Comparison of ENCODE assay signal across 15 cellular contexts in the genomic region with DNA sequence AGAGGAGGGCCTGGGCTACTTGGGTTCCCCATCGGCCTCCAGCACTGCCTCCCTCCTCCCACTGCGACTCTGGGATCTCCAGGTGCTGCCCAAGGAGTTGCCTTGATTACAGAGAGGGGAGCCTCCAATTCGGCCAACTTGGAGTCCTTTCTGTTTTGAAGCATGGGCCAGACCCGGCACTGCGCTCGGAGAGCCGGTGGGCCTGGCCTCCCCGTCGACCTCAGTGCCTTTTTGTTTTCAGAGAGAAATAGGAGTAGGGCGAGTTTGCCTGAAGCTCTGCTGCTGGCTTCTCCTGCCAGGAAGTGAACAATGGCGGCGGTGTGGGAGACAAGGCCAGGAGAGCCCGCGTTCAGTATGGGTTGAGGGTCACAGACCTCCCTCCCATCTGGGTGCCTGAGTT. TPM values are rescaled to one million over a fixed set of nuclear protein-coding genes. Genes with fewer than 3 reads are reported as not detected.
DNase-seq lines count a peak whose midpoint lies in the region; ATAC-seq, FAIRE-seq and TF ChIP-seq lines count a peak whose summit lies in the region.
"Had no signal": no experiment of that assay in that cellular context is flagged by ENCODE, and none has a peak within 500 bp of the region (broad histone marks: within the 10 kb centered on the region; RNA-seq: fewer than 3 reads in every experiment).

No MANE protein-coding gene starts in this region.

- intact Hi-C loops in activated naive CD4-positive, alpha-beta T cell treated with anti-CD3 and anti-CD28 coated beads for 36 hours (cut with micrococcal nuclease): no loop called here
- intact Hi-C loops in testis (cut with DNase I; ENCODE audit: low total_unique reads): loop anchor here (10.0 kb wide), 1 partner anchor 93 kb away; no protein-coding TSS in a partner anchor

- no peak for TF ChIP-seq POLR2A in tibial nerve (IDR thresholded peaks at IDR 0.05)
- no peak for TF ChIP-seq POLR2A in testis (IDR thresholded peaks at IDR 0.05)

- peak overlapping the region; percentile 100 for H3K27ac Mint-ChIP-seq in activated naive CD4-positive, alpha-beta T cell treated with anti-CD3 and anti-CD28 coated beads for 36 hours
- H3K27ac Mint-ChIP-seq in activated naive CD8-positive, alpha-beta T cell treated with anti-CD3 and anti-CD28 coated beads for 36 hours: peak overlapping the region; percentile 93
- H3K27ac Mint-ChIP-seq in naive thymus-derived CD8-positive, alpha-beta T cell: peak overlapping the region in 8 of 10 donors; percentile 37 to 99 (median 76)

- 63 to 69% methylated on average over 14 of the region's 14 CpGs for WGBS in tibial nerve, 2 donors
- 82 to 85% methylated on average over 14 of the region's 14 CpGs for WGBS in testis, 2 donors

- H3K36me3 Mint-ChIP-seq in activated naive CD4-positive, alpha-beta T cell treated with anti-CD3 and anti-CD28 coated beads for 36 hours (ENCODE audit: low read depth): peaks cover 82% of the 10 kb centered on the region
- H3K36me3 Mint-ChIP-seq in activated naive CD8-positive, alpha-beta T cell treated with anti-CD3 and anti-CD28 coated beads for 36 hours: peaks cover 62% of the 10 kb centered on the region
- H3K36me3 Mint-ChIP-seq in naive thymus-derived CD8-positive, alpha-beta T cell: peaks cover 4 to 92% (median 23%) of the 10 kb centered on the region in 3 donors

- POLR2A ChIA-PET in naive thymus-derived CD8-positive, alpha-beta T cell (lab: Charles Lee): interaction anchor here (30.9 kb wide), 1 partner anchor 27 kb away, joined by 825 read pairs; no protein-coding TSS in a partner anchor

- TF ChIP-seq CTCF in tibial nerve (IDR thresholded peaks at IDR 0.05): no peak
- TF ChIP-seq CTCF in D721Med (IDR thresholded peaks at IDR 0.05; ENCODE audit: insufficient read depth, missing control alignments): no peak
- no peak for TF ChIP-seq CTCF in testis (IDR thresholded peaks at IDR 0.05)

- CTCF ChIA-PET in activated naive CD4-positive, alpha-beta T cell treated with anti-CD3 and anti-CD28 coated beads for 36 hours (lab: Charles Lee): interaction anchor here (0.6 to 16.1 kb wide), 4 partner anchors 8 to 178 kb away, joined by 3 to 511 read pairs (median 135); no protein-coding TSS in a partner anchor

- H3K36me3 ChIP-seq in tibial nerve (peaks cover 0 to 82% (median 19%) of the 10 kb centered on the region in 3 donors), testis (ENCODE audit: low read depth, missing control alignments) (no peaks in the 10 kb centered on the region)

- FAIRE-seq in D721Med (lab: Jason Lieb, UNC): no peak

- H3K4me1 Mint-ChIP-seq in activated naive CD4-positive, alpha-beta T cell treated with anti-CD3 and anti-CD28 coated beads for 36 hours (ENCODE audit: low read depth): peaks cover 91% of the 10 kb centered on the region
- H3K4me1 Mint-ChIP-seq in activated naive CD8-positive, alpha-beta T cell treated with anti-CD3 and anti-CD28 coated beads for 36 hours: peaks cover 66% of the 10 kb centered on the region
- peaks cover 30 to 74% (median 60%) of the 10 kb centered on the region in 4 donors for H3K4me1 Mint-ChIP-seq in naive thymus-derived CD8-positive, alpha-beta T cell

- H3K27ac ChIP-seq in tibial nerve: peak overlapping the region in 3 of 4 donors; percentile 22 to 70 (median 60)
- no peak overlapping the region for H3K27ac ChIP-seq in testis

- peaks cover 0 to 53% (median 29%) of the 10 kb centered on the region in 4 donors for H3K4me1 ChIP-seq in tibial nerve
- H3K4me1 ChIP-seq in testis: peaks cover 2% of the 10 kb centered on the region

- no peak for TF ChIP-seq EP300 in tibial nerve (IDR thresholded peaks at IDR 0.05)

- H3K9me3 ChIP-seq in tibial nerve (no peaks in the 10 kb centered on the region), testis (no peaks in the 10 kb centered on the region)
- H3K9me3 ChIP-seq: heart left ventricle, transverse colon had no signal

- no peaks in the 10 kb centered on the region for H3K27me3 Mint-ChIP-seq in activated naive CD4-positive, alpha-beta T cell treated with anti-CD3 and anti-CD28 coated beads for 36 hours (ENCODE audit: low read depth)
- H3K27me3 Mint-ChIP-seq in activated naive CD8-positive, alpha-beta T cell treated with anti-CD3 and anti-CD28 coated beads for 36 hours: no peaks in the 10 kb centered on the region
- no peaks in the 10 kb centered on the region for H3K27me3 Mint-ChIP-seq in naive thymus-derived CD8-positive, alpha-beta T cell

- no peak for ATAC-seq in naive thymus-derived CD8-positive, alpha-beta T cell
- ATAC-seq: heart left ventricle had no signal

- no peak overlapping the region for H3K4me3 Mint-ChIP-seq in activated naive CD4-positive, alpha-beta T cell treated with anti-CD3 and anti-CD28 coated beads for 36 hours
- H3K4me3 Mint-ChIP-seq in activated naive CD8-positive, alpha-beta T cell treated with anti-CD3 and anti-CD28 coated beads for 36 hours: no peak overlapping the region
- peak overlapping the region in 1 of 10 donors; percentile 22 for H3K4me3 Mint-ChIP-seq in naive thymus-derived CD8-positive, alpha-beta T cell

- H3K9me3 Mint-ChIP-seq in activated naive CD4-positive, alpha-beta T cell treated with anti-CD3 and anti-CD28 coated beads for 36 hours: no peaks in the 10 kb centered on the region
- no peaks in the 10 kb centered on the region for H3K9me3 Mint-ChIP-seq in activated naive CD8-positive, alpha-beta T cell treated with anti-CD3 and anti-CD28 coated beads for 36 hours
- no peaks in the 10 kb centered on the region for H3K9me3 Mint-ChIP-seq in naive thymus-derived CD8-positive, alpha-beta T cell

- no peak overlapping the region for H3K4me3 ChIP-seq in tibial nerve
- no peak overlapping the region for H3K4me3 ChIP-seq in testis
- H3K4me3 ChIP-seq: heart left ventricle, transverse colon had no signal

- DNase-seq in activated naive CD4-positive, alpha-beta T cell treated with anti-CD3 and anti-CD28 coated beads for 36 hours: no peak
- no peak for DNase-seq in activated naive CD4-positive, alpha-beta T cell treated with Interleukin-2 at 50 U/mL for 16 hours
- DNase-seq in activated naive CD8-positive, alpha-beta T cell treated with anti-CD3 and anti-CD28 coated beads for 36 hours: no peak
- no peak for DNase-seq in naive thymus-derived CD8-positive, alpha-beta T cell
- DNase-seq in tibial nerve (ENCODE audit: low spot score in 2 of 2) (no peak), D721Med (ENCODE audit: insufficient read length, low spot score) (no peak), testis (no peak), DMS153 treated with DMSO at 0.1 percent for 48 hours (lab: John Stamatoyannopoulos, UW; ENCODE audit: unreplicated experiment) (no peak)
- DNase-seq: caudate nucleus, DMS53, heart left ventricle, NCI-H2081, NCI-H774, SHP77, transverse colon had no signal

- no peaks in the 10 kb centered on the region for H3K27me3 ChIP-seq in tibial nerve
- H3K27me3 ChIP-seq in testis: no peaks in the 10 kb centered on the region
- H3K27me3 ChIP-seq: heart left ventricle, transverse colon had no signal

RNA-seq across cellular contexts. Expression of gene EIF2D, which starts 24.4 kb away (rescaled TPM):
- total RNA-seq in activated naive CD4-positive, alpha-beta T cell treated with anti-CD3 and anti-CD28 coated beads for 36 hours: 100 to 1,000 TPM; 116 to 122 TPM
- total RNA-seq in activated naive CD8-positive, alpha-beta T cell treated with anti-CD3 and anti-CD28 coated beads for 36 hours: 100 to 1,000 TPM; 112 to 113 TPM
- total RNA-seq in naive thymus-derived CD8-positive, alpha-beta T cell: 10 to 100 TPM; 61.7 to 62.4 TPM
- polyA plus RNA-seq in naive thymus-derived CD8-positive, alpha-beta T cell: 10 to 100 TPM; 38.9 to 46.0 (median 39.1) TPM
- total RNA-seq in tibial nerve (10 to 100 TPM; 42.0 to 78.4 (median 60.0) TPM), testis (10 to 100 TPM; 54.8 to 59.4 TPM)
- polyA plus RNA-seq in testis (ENCODE audit: insufficient read depth, low read depth, low replicate concordance): 65.3 TPM

RNA-seq across cellular contexts. Expression of gene DYRK3, which starts 47.4 kb away (rescaled TPM):
- total RNA-seq in activated naive CD4-positive, alpha-beta T cell treated with anti-CD3 and anti-CD28 coated beads for 36 hours: 1 to 10 TPM; 6.5 to 6.7 TPM
- 1 to 10 TPM; 5.2 to 5.3 TPM for total RNA-seq in activated naive CD8-positive, alpha-beta T cell treated with anti-CD3 and anti-CD28 coated beads for 36 hours
- total RNA-seq in naive thymus-derived CD8-positive, alpha-beta T cell: under 1 TPM; 0.22 to 0.34 TPM
- polyA plus RNA-seq in naive thymus-derived CD8-positive, alpha-beta T cell: not detected
- 10 to 100 TPM in 1 of 4 donors, 1 to 10 TPM in 3; 5.4 to 12.7 (median 5.7) TPM for total RNA-seq in tibial nerve
- 10 to 100 TPM; 36.4 to 40.6 TPM for total RNA-seq in testis
- polyA plus RNA-seq in testis (ENCODE audit: insufficient read depth, low read depth, low replicate concordance): 143 TPM

Comparison
In these comparisons a context has a peak if more than half of its experiments do, and no peak if none do; other contexts are left out.
1. H3K27ac ChIP-seq: peak in tibial nerve (3 of 4); none in testis (0 of 2).
2. RNA of gene DYRK3, which starts 47.4 kb away (total RNA-seq): 36.4 to 40.6 TPM in testis, 6.5 to 6.7 TPM in activated naive CD4-positive, alpha-beta T cell treated with anti-CD3 and anti-CD28 coated beads for 36 hours, 5.4 to 12.7 TPM in tibial nerve and 5.2 to 5.3 TPM in activated naive CD8-positive, alpha-beta T cell treated with anti-CD3 and anti-CD28 coated beads for 36 hours; 0.22 to 0.34 TPM in naive thymus-derived CD8-positive, alpha-beta T cell; every median in the first group is over 4 times any median in the second.
3. Peak in every context shown above with its lines, with median percentiles within 50 percentile points of each other: H3K27ac Mint-ChIP-seq.